9 cellular contexts compared by ENCODE assay signal in genomic region chr19:4583961-4584669, GRCh38. TPM values are rescaled to one million over a fixed set of nuclear protein-coding genes. Genes with fewer than 3 reads are reported as not detected.
DNase-seq lines count a peak whose midpoint lies in the region; ATAC-seq and TF ChIP-seq lines count a peak whose summit lies in the region.
"Had no signal": no experiment of that assay in that cellular context is flagged by ENCODE, and none has a peak within 500 bp of the region (broad histone marks: within the 10 kb centered on the region; RNA-seq: fewer than 3 reads in every experiment).

No MANE protein-coding gene starts in this region.

- ATAC-seq in HG03521 (IDR thresholded peaks at IDR 0.05; ENCODE audit: unreplicated experiment), result no peak

- WGBS in suprapubic skin, result 0% methylated on average over 6 of the region's 49 CpGs

- no peak overlapping the region for H3K4me3 Mint-ChIP-seq in activated CD4-positive, alpha-beta memory T cell treated with anti-CD3 and anti-CD28 coated beads for 36 hours
- no peak overlapping the region for H3K4me3 Mint-ChIP-seq in activated CD4-positive, alpha-beta memory T cell treated with anti-CD3 and anti-CD28 coated beads, Interleukin-2, amount 10 ng/mL, durations not matched to agents 7 days and 5 days
- no peak overlapping the region for H3K4me3 Mint-ChIP-seq in activated naive CD8-positive, alpha-beta T cell treated with anti-CD3 and anti-CD28 coated beads for 36 hours
- H3K4me3 Mint-ChIP-seq: activated T-cell treated with anti-CD3 and anti-CD28 coated beads, Interleukin-2, amount 50 U/mL, for 4 hours had no signal

- H3K9me3 ChIP-seq in iPS-20b (ENCODE audit: insufficient read depth, low read depth, low read length), result no peaks in the 10 kb centered on the region
- H3K9me3 ChIP-seq in suprapubic skin, result no peaks in the 10 kb centered on the region

- no peaks in the 10 kb centered on the region for H3K4me1 ChIP-seq in iPS-20b (ENCODE audit: insufficient read depth, low read length)
- H3K4me1 ChIP-seq in suprapubic skin, result peaks cover 24% of the 10 kb centered on the region

- H3K27me3 Mint-ChIP-seq in activated CD4-positive, alpha-beta memory T cell treated with anti-CD3 and anti-CD28 coated beads for 36 hours, result peaks cover 42% of the 10 kb centered on the region
- H3K27me3 Mint-ChIP-seq in activated CD4-positive, alpha-beta memory T cell treated with anti-CD3 and anti-CD28 coated beads, Interleukin-2, amount 10 ng/mL, durations not matched to agents 7 days and 5 days, result peaks cover 43% of the 10 kb centered on the region
- H3K27me3 Mint-ChIP-seq in activated naive CD8-positive, alpha-beta T cell treated with anti-CD3 and anti-CD28 coated beads for 36 hours, result peaks cover 56% of the 10 kb centered on the region

- no peak for TF ChIP-seq POLR2A in suprapubic skin (IDR thresholded peaks at IDR 0.05)

- H3K9ac ChIP-seq in iPS-20b (ENCODE audit: low read depth, low read length), result peak overlapping the region; percentile 27; the same call in 1 of the 2 replicates

- H3K4me3 ChIP-seq in iPS-20b (ENCODE audit: low read length) (peak overlapping the region; percentile 77), suprapubic skin (peak overlapping the region; percentile 45)

- H3K27ac Mint-ChIP-seq in activated CD4-positive, alpha-beta memory T cell treated with anti-CD3 and anti-CD28 coated beads for 36 hours, result no peak overlapping the region
- H3K27ac Mint-ChIP-seq in activated CD4-positive, alpha-beta memory T cell treated with anti-CD3 and anti-CD28 coated beads, Interleukin-2, amount 10 ng/mL, durations not matched to agents 7 days and 5 days, result no peak overlapping the region
- H3K27ac Mint-ChIP-seq in activated naive CD8-positive, alpha-beta T cell treated with anti-CD3 and anti-CD28 coated beads for 36 hours, result no peak overlapping the region

- peaks cover 8% of the 10 kb centered on the region for H3K4me1 Mint-ChIP-seq in activated CD4-positive, alpha-beta memory T cell treated with anti-CD3 and anti-CD28 coated beads for 36 hours (ENCODE audit: low read depth)
- peaks cover 2% of the 10 kb centered on the region for H3K4me1 Mint-ChIP-seq in activated CD4-positive, alpha-beta memory T cell treated with anti-CD3 and anti-CD28 coated beads, Interleukin-2, amount 10 ng/mL, durations not matched to agents 7 days and 5 days
- no peaks in the 10 kb centered on the region for H3K4me1 Mint-ChIP-seq in activated naive CD8-positive, alpha-beta T cell treated with anti-CD3 and anti-CD28 coated beads for 36 hours

- H3K9me3 Mint-ChIP-seq in activated CD4-positive, alpha-beta memory T cell treated with anti-CD3 and anti-CD28 coated beads for 36 hours, result no peaks in the 10 kb centered on the region
- no peaks in the 10 kb centered on the region for H3K9me3 Mint-ChIP-seq in activated CD4-positive, alpha-beta memory T cell treated with anti-CD3 and anti-CD28 coated beads, Interleukin-2, amount 10 ng/mL, durations not matched to agents 7 days and 5 days
- no peaks in the 10 kb centered on the region for H3K9me3 Mint-ChIP-seq in activated naive CD8-positive, alpha-beta T cell treated with anti-CD3 and anti-CD28 coated beads for 36 hours
- H3K9me3 Mint-ChIP-seq: activated T-cell treated with anti-CD3 and anti-CD28 coated beads, Interleukin-2, amount 50 U/mL, for 4 hours had no signal

- CTCF ChIA-PET in activated CD4-positive, alpha-beta memory T cell treated with anti-CD3 and anti-CD28 coated beads for 36 hours (lab: Charles Lee), result interaction anchor here (1.1 kb wide), 1 partner anchor 11 kb away, joined by 3 read pairs; no protein-coding TSS in a partner anchor
- CTCF ChIA-PET in activated CD4-positive, alpha-beta memory T cell treated with anti-CD3 and anti-CD28 coated beads, Interleukin-2, amount 10 ng/mL, durations not matched to agents 7 days and 5 days (lab: Charles Lee), result interaction anchor here (1.6 kb wide), 1 partner anchor 58 kb away, joined by 3 read pairs; no protein-coding TSS in a partner anchor

- H3K27me3 ChIP-seq in iPS-20b (ENCODE audit: insufficient read depth, low read length) (peaks cover 56% of the 10 kb centered on the region), suprapubic skin (peaks cover 69% of the 10 kb centered on the region)

- no peak for TF ChIP-seq CTCF in suprapubic skin (IDR thresholded peaks at IDR 0.05)

- intact Hi-C loops in activated CD4-positive, alpha-beta memory T cell treated with anti-CD3 and anti-CD28 coated beads for 36 hours (cut with micrococcal nuclease), result no loop called here

- H3K36me3 ChIP-seq in iPS-20b (ENCODE audit: insufficient read depth, low read depth, low read length), result no peaks in the 10 kb centered on the region
- H3K36me3 ChIP-seq in suprapubic skin, result no peaks in the 10 kb centered on the region

- POLR2A ChIA-PET in activated CD4-positive, alpha-beta memory T cell treated with anti-CD3 and anti-CD28 coated beads for 36 hours (lab: Charles Lee), result no interaction called here
- POLR2A ChIA-PET in activated CD4-positive, alpha-beta memory T cell treated with anti-CD3 and anti-CD28 coated beads, Interleukin-2, amount 10 ng/mL, durations not matched to agents 7 days and 5 days (lab: Charles Lee), result no interaction called here

- H3K27ac ChIP-seq in iPS-20b (ENCODE audit: low read length) (no peak overlapping the region), suprapubic skin (no peak overlapping the region)

- no peaks in the 10 kb centered on the region for H3K36me3 Mint-ChIP-seq in activated CD4-positive, alpha-beta memory T cell treated with anti-CD3 and anti-CD28 coated beads for 36 hours
- H3K36me3 Mint-ChIP-seq in activated CD4-positive, alpha-beta memory T cell treated with anti-CD3 and anti-CD28 coated beads, Interleukin-2, amount 10 ng/mL, durations not matched to agents 7 days and 5 days (ENCODE audit: low read depth), result no peaks in the 10 kb centered on the region
- no peaks in the 10 kb centered on the region for H3K36me3 Mint-ChIP-seq in activated naive CD8-positive, alpha-beta T cell treated with anti-CD3 and anti-CD28 coated beads for 36 hours

- TF ChIP-seq EP300 in suprapubic skin (IDR thresholded peaks at IDR 0.05), result no peak

- peak; percentile 34 for DNase-seq in activated CD4-positive, alpha-beta memory T cell treated with anti-CD3 and anti-CD28 coated beads for 36 hours
- DNase-seq in activated CD4-positive, alpha-beta memory T cell treated with anti-CD3 and anti-CD28 coated beads, Interleukin-2, amount 10 ng/mL, durations not matched to agents 7 days and 5 days, result no peak
- DNase-seq in activated naive CD8-positive, alpha-beta T cell treated with anti-CD3 and anti-CD28 coated beads for 36 hours, result peak; percentile 45
- DNase-seq in suprapubic skin (ENCODE audit: low spot score in 2 of 2) (no peak), inferior parietal cortex (ENCODE audit: extremely low spot score) (no peak)
- DNase-seq in NK-92 treated with Interleukin-12 subunit alpha and Interleukin-12 subunit beta, amount 100 ng/mL, for 24 hours (lab: John Stamatoyannopoulos, UW), result no peak
- DNase-seq: activated T-cell treated with anti-CD3 and anti-CD28 coated beads, Interleukin-2, amount 50 U/mL, for 4 hours had no signal

RNA-seq across cellular contexts. Expression of gene SEMA6B, which starts 24.6 kb away (rescaled TPM):
- under 1 TPM in 1 of 2 experiments, not detected in 1; 0.19 TPM for total RNA-seq in activated CD4-positive, alpha-beta memory T cell treated with anti-CD3 and anti-CD28 coated beads for 36 hours
- total RNA-seq in activated CD4-positive, alpha-beta memory T cell treated with anti-CD3 and anti-CD28 coated beads, Interleukin-2, amount 10 ng/mL, durations not matched to agents 7 days and 5 days, result not detected
- not detected for total RNA-seq in activated naive CD8-positive, alpha-beta T cell treated with anti-CD3 and anti-CD28 coated beads for 36 hours
- 1 to 10 TPM; 1.5 to 5.4 (median 3.3) TPM for total RNA-seq in suprapubic skin

RNA-seq across cellular contexts. Expression of gene LRG1, which starts 44.3 kb away (rescaled TPM):
- total RNA-seq in activated CD4-positive, alpha-beta memory T cell treated with anti-CD3 and anti-CD28 coated beads for 36 hours, result under 1 TPM; 0.88 to 0.92 TPM
- total RNA-seq in activated CD4-positive, alpha-beta memory T cell treated with anti-CD3 and anti-CD28 coated beads, Interleukin-2, amount 10 ng/mL, durations not matched to agents 7 days and 5 days, result under 1 TPM; 0.15 to 0.18 TPM
- total RNA-seq in activated naive CD8-positive, alpha-beta T cell treated with anti-CD3 and anti-CD28 coated beads for 36 hours, result under 1 TPM; 0.19 to 0.38 TPM
- total RNA-seq in suprapubic skin, result 1 to 10 TPM; 4.5 to 8.0 (median 6.3) TPM

RNA-seq across cellular contexts. Expression of gene PLIN5, which starts 49.1 kb away (rescaled TPM):
- total RNA-seq in activated CD4-positive, alpha-beta memory T cell treated with anti-CD3 and anti-CD28 coated beads for 36 hours, result under 1 TPM; 0.17 to 0.31 TPM
- total RNA-seq in activated CD4-positive, alpha-beta memory T cell treated with anti-CD3 and anti-CD28 coated beads, Interleukin-2, amount 10 ng/mL, durations not matched to agents 7 days and 5 days, result not detected
- total RNA-seq in activated naive CD8-positive, alpha-beta T cell treated with anti-CD3 and anti-CD28 coated beads for 36 hours, result under 1 TPM; 0.32 to 0.56 TPM
- total RNA-seq in suprapubic skin, result 10 to 100 TPM in 1 of 4 donors, 1 to 10 TPM in 3; 1.8 to 16.4 (median 5.6) TPM

RNA-seq across cellular contexts. Expression of gene TNFAIP8L1, which starts 55.2 kb away (rescaled TPM):
- total RNA-seq in activated CD4-positive, alpha-beta memory T cell treated with anti-CD3 and anti-CD28 coated beads for 36 hours, result 10 to 100 TPM; 17.2 to 17.4 TPM
- 10 to 100 TPM; 18.4 to 18.6 TPM for total RNA-seq in activated CD4-positive, alpha-beta memory T cell treated with anti-CD3 and anti-CD28 coated beads, Interleukin-2, amount 10 ng/mL, durations not matched to agents 7 days and 5 days
- 10 to 100 TPM; 10.7 to 11.3 TPM for total RNA-seq in activated naive CD8-positive, alpha-beta T cell treated with anti-CD3 and anti-CD28 coated beads for 36 hours
- total RNA-seq in suprapubic skin, result 1 to 10 TPM; 4.8 to 8.3 (median 7.0) TPM

Comparison
In these comparisons a context has a peak if more than half of its experiments do, and no peak if none do; other contexts are left out.
1. DNase-seq: peak in activated CD4-positive, alpha-beta memory T cell treated with anti-CD3 and anti-CD28 coated beads for 36 hours (single experiment) and activated naive CD8-positive, alpha-beta T cell treated with anti-CD3 and anti-CD28 coated beads for 36 hours (single experiment); none in activated CD4-positive, alpha-beta memory T cell treated with anti-CD3 and anti-CD28 coated beads, Interleukin-2, amount 10 ng/mL, durations not matched to agents 7 days and 5 days (single experiment), suprapubic skin (0 of 2), NK-92 treated with Interleukin-12 subunit alpha and Interleukin-12 subunit beta, amount 100 ng/mL, for 24 hours (single experiment) and inferior parietal cortex (single experiment).